ENCODE assay signal across 15 cellular contexts in the genomic region with DNA sequence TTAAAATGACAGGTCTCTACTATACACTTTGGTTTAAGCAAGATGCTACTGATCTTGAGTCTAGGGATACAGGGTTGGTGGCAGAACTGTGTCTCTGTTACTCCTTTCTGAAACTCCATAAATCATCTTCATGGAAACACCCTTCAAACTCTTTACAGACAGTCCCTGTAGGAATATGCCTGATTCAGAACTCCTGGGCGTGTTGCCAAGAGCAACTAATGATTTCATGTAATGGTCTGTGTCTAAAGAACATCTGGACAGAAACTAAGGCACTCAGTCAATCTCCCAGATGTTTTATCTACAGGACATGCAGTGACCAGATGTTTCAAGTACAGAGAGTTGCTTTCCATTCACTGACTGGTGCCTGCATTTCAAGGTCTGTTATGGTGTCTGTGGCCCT.
DNase-seq lines count a peak whose midpoint lies in the region; ATAC-seq, FAIRE-seq and TF ChIP-seq lines count a peak whose summit lies in the region.
"Had no signal": no experiment of that assay in that cellular context is flagged by ENCODE, and none has a peak within 500 bp of the region (broad histone marks: within the 10 kb centered on the region; RNA-seq: fewer than 3 reads in every experiment).

No MANE protein-coding gene starts in this region.

- H4K20me1 ChIP-seq in KMS-11 (ENCODE audit: insufficient read depth) (no peaks in the 10 kb centered on the region), K562 (replicated peaks; ENCODE audit: control insufficient read depth, insufficient read depth, low read length) (no peaks in the 10 kb centered on the region)

- ATAC-seq in K562: peak; percentile 42; the same call in 2 of the 3 replicates
- ATAC-seq in right cardiac atrium: peak; percentile 82 to 84
- ATAC-seq in HG03097 (IDR thresholded peaks at IDR 0.05; ENCODE audit: low FRiP score, unreplicated experiment): no peak
- no peak for ATAC-seq in stimulated activated naive CD8-positive, alpha-beta T cell treated with anti-CD3 and anti-CD28 coated beads, Interleukin-15, amount 100 ng/mL, for 72 hours
- ATAC-seq: GM12878; left colon; natural killer cell treated with Interleukin-12 subunit alpha and Interleukin-12 subunit beta and Interleukin-15 and Interleukin-18, amount 100 ng/mL, for 72 hours had no signal

- no peaks in the 10 kb centered on the region for H3K27me3 ChIP-seq in A673 (replicated peaks; ENCODE audit: insufficient read depth, low read depth, low read length, poor library complexity)
- no peaks in the 10 kb centered on the region for H3K27me3 ChIP-seq in KMS-11 (ENCODE audit: insufficient read depth, low read depth)
- H3K27me3 ChIP-seq in K562 (ENCODE audit: control insufficient read depth in 2 of 2, insufficient read depth in 2 of 2, low read length in 2 of 2): no peaks in the 10 kb centered on the region; a peak in 2 of 5 replicates
- no peaks in the 10 kb centered on the region for H3K27me3 ChIP-seq in right cardiac atrium (ENCODE audit: control insufficient read depth, insufficient read depth)
- H3K27me3 ChIP-seq: spleen had no signal

- no peak for FAIRE-seq in K562 (lab: Jason Lieb, UNC)
- FAIRE-seq: GM12878 had no signal

- H3K4me3 Mint-ChIP-seq in stimulated activated naive CD8-positive, alpha-beta T cell treated with anti-CD3 and anti-CD28 coated beads, Interleukin-15, amount 100 ng/mL, for 72 hours: no peak overlapping the region
- H3K4me3 Mint-ChIP-seq: activated naive CD8-positive, alpha-beta T cell; natural killer cell treated with Interleukin-12 subunit alpha and Interleukin-12 subunit beta and Interleukin-15 and Interleukin-18, amount 100 ng/mL, for 72 hours had no signal

- POLR2A ChIA-PET in A673 (lab: Charles Lee; ENCODE audit: low non-redundant PET) (no interaction called here), K562 (lab: Yijun Ruan, JAX) (interaction anchor here (0.7 kb wide), 1 partner anchor 42 kb away, joined by 3 read pairs; no protein-coding TSS in a partner anchor)

- no peak overlapping the region for H3K27ac ChIP-seq in A673 (ENCODE audit: low read depth, low read length, poor library complexity, severe bottlenecking)
- peak overlapping the region; percentile 78 for H3K27ac ChIP-seq in KMS-11
- no peak overlapping the region for H3K27ac ChIP-seq in K562 (ENCODE audit: extremely low read depth, low read depth, low read length)
- H3K27ac ChIP-seq in right cardiac atrium (ENCODE audit: low read length): no peak overlapping the region
- H3K27ac ChIP-seq: spleen had no signal

- H3K4me2 ChIP-seq in KMS-11 (peak overlapping the region; percentile 45), K562 (ENCODE audit: insufficient read depth, low read length) (no peak overlapping the region)

- TF ChIP-seq POLR2A in K562 (conservative IDR thresholded peaks at IDR 0.05): no peak

- WGBS in K562 (ENCODE audit: insufficient coverage, low coverage, missing lambda C conversion rate): 0% methylated on average over 1 of the region's 1 CpG
- WGBS in right cardiac atrium: 21% methylated on average over 1 of the region's 1 CpG

- no peaks in the 10 kb centered on the region for H3K9me3 Mint-ChIP-seq in stimulated activated naive CD8-positive, alpha-beta T cell treated with anti-CD3 and anti-CD28 coated beads, Interleukin-15, amount 100 ng/mL, for 72 hours
- H3K9me3 Mint-ChIP-seq: natural killer cell treated with Interleukin-12 subunit alpha and Interleukin-12 subunit beta and Interleukin-15 and Interleukin-18, amount 100 ng/mL, for 72 hours had no signal

- no peaks in the 10 kb centered on the region for H3K27me3 Mint-ChIP-seq in stimulated activated naive CD8-positive, alpha-beta T cell treated with anti-CD3 and anti-CD28 coated beads, Interleukin-15, amount 100 ng/mL, for 72 hours
- H3K27me3 Mint-ChIP-seq: activated naive CD8-positive, alpha-beta T cell; natural killer cell treated with Interleukin-12 subunit alpha and Interleukin-12 subunit beta and Interleukin-15 and Interleukin-18, amount 100 ng/mL, for 72 hours had no signal

- H3K9ac ChIP-seq in KMS-11 (no peak overlapping the region; the same call in 1 of the 2 replicates), K562 (ENCODE audit: insufficient read depth in 1 of 2, low read depth in 2 of 2, low read length in 2 of 2) (no peak overlapping the region)

- TF ChIP-seq RAD21 in K562 (CRISPR knock-in tag; conservative IDR thresholded peaks at IDR 0.05 in 1 of 2, IDR thresholded peaks at IDR 0.05 in 1 of 2): no peak

- no peak overlapping the region for H3K27ac Mint-ChIP-seq in stimulated activated naive CD8-positive, alpha-beta T cell treated with anti-CD3 and anti-CD28 coated beads, Interleukin-15, amount 100 ng/mL, for 72 hours
- H3K27ac Mint-ChIP-seq: activated naive CD8-positive, alpha-beta T cell; natural killer cell treated with Interleukin-12 subunit alpha and Interleukin-12 subunit beta and Interleukin-15 and Interleukin-18, amount 100 ng/mL, for 72 hours had no signal

- BruUV-seq in A673 (replicated peaks; lab: Mats Ljungman, UMichigan) (no TSS peak), K562 (replicated peaks; lab: Mats Ljungman, UMichigan) (no TSS peak)

- H3K4me3 ChIP-seq in A673 (ENCODE audit: low read depth, low read length, poor library complexity, severe bottlenecking) (no peak overlapping the region), KMS-11 (IDR thresholded peaks at IDR 0.05; ENCODE audit: insufficient read depth, low read depth, low read length) (no peak overlapping the region), K562 (no peak overlapping the region), right cardiac atrium (ENCODE audit: low read length) (no peak overlapping the region)
- H3K4me3 ChIP-seq: GM12878, spleen had no signal

- H2AFZ ChIP-seq in KMS-11 (ENCODE audit: low read depth) (no peak overlapping the region), K562 (ENCODE audit: low read depth, low read length) (no peak overlapping the region)

- no peak for TF ChIP-seq EP300 in K562 (IDR thresholded peaks at IDR 0.05; ENCODE audit: low read length)

- H3K36me3 ChIP-seq in A673 (ENCODE audit: insufficient read depth, low read length, poor library complexity, severe bottlenecking) (no peaks in the 10 kb centered on the region), KMS-11 (ENCODE audit: insufficient read depth) (no peaks in the 10 kb centered on the region), K562 (ENCODE audit: control insufficient read depth, insufficient read depth, low read length) (no peaks in the 10 kb centered on the region)
- H3K36me3 ChIP-seq: spleen had no signal

- no peak for TF ChIP-seq CTCF in A673 (conservative IDR thresholded peaks at IDR 0.05; ENCODE audit: low read depth, low read length)
- no peak for TF ChIP-seq CTCF in KMS-11 (conservative IDR thresholded peaks at IDR 0.05; ENCODE audit: low read depth, low read length)
- no peak for TF ChIP-seq CTCF in K562 (IDR thresholded peaks at IDR 0.05 in 2 of 3, conservative IDR thresholded peaks at IDR 0.05 in 1 of 3; ENCODE audit: insufficient read depth in 2 of 3, low read depth in 1 of 3, low read length in 3 of 3)

- no peaks in the 10 kb centered on the region for H3K4me1 ChIP-seq in A673 (ENCODE audit: insufficient read depth, low read length, poor library complexity, severe bottlenecking)
- peaks cover 61% of the 10 kb centered on the region for H3K4me1 ChIP-seq in KMS-11 (ENCODE audit: low read depth, poor library complexity, severe bottlenecking)
- no peaks in the 10 kb centered on the region for H3K4me1 ChIP-seq in K562 (replicated peaks in 1 of 2; ENCODE audit: control insufficient read depth in 2 of 2, insufficient read depth in 2 of 2, low read length in 2 of 2)
- H3K4me1 ChIP-seq in right cardiac atrium (ENCODE audit: control insufficient read depth, insufficient read depth, low read length): peaks cover 3% of the 10 kb centered on the region
- H3K4me1 ChIP-seq: spleen had no signal

- H3K79me2 ChIP-seq in KMS-11 (ENCODE audit: insufficient read depth, low read depth) (no peaks in the 10 kb centered on the region), K562 (ENCODE audit: control insufficient read depth, insufficient read depth, low read length) (no peaks in the 10 kb centered on the region)

- H3K9me1 ChIP-seq in K562 (ENCODE audit: control insufficient read depth, insufficient read depth, low read length): peaks cover 4% of the 10 kb centered on the region

- DNase-seq in A673 (ENCODE audit: low spot score) (peak; percentile 39), K562 (ENCODE audit: extremely low read depth in 1 of 4, low spot score in 3 of 4) (peak in 3 of 4 experiments; percentile 7 to 63 (median 15)), right cardiac atrium (peak; percentile 51 to 80 (median 72)), glomerular visceral epithelial cell (ENCODE audit: extremely low spot score) (no peak)
- DNase-seq in activated CD4-positive, alpha-beta T cell treated with anti-CD3 and anti-CD28 coated beads for 4 hours: no peak
- DNase-seq in stimulated activated naive CD8-positive, alpha-beta T cell treated with anti-CD3 and anti-CD28 coated beads, Interleukin-15, amount 100 ng/mL, for 72 hours: no peak
- DNase-seq: DMS53, foreskin melanocyte, spleen had no signal

- in situ Hi-C loops in K562 (cut with MboI): no loop called here

- intact Hi-C loops in A673 (cut with micrococcal nuclease; ENCODE audit: unreplicated experiment): no loop called here
- intact Hi-C loops in K562 (cut with micrococcal nuclease): no loop called here
- intact Hi-C loops in right cardiac atrium (cut with DNase I): no loop called here

- no peaks in the 10 kb centered on the region for H3K9me3 ChIP-seq in A673 (ENCODE audit: low read depth, low read length, poor library complexity, severe bottlenecking)
- H3K9me3 ChIP-seq in K562 (replicated peaks; ENCODE audit: control insufficient read depth, insufficient read depth, low read depth, low read length): no peaks in the 10 kb centered on the region
- H3K9me3 ChIP-seq in right cardiac atrium (ENCODE audit: control insufficient read depth, low read length): no peaks in the 10 kb centered on the region
- H3K9me3 ChIP-seq: spleen had no signal

- no peaks in the 10 kb centered on the region for H3K4me1 Mint-ChIP-seq in stimulated activated naive CD8-positive, alpha-beta T cell treated with anti-CD3 and anti-CD28 coated beads, Interleukin-15, amount 100 ng/mL, for 72 hours

- CTCF ChIA-PET in A673 (lab: Charles Lee): no interaction called here
- CTCF ChIA-PET in K562 (lab: Yijun Ruan, JAX; ENCODE audit: low intra/inter-chr PET ratio): no interaction called here

TF ChIP-seq in K562, 482 proteins besides CTCF, POLR2A, EP300 and RAD21 (continues in another document):
- TF ChIP-seq MEIS2 (IDR thresholded peaks at IDR 0.05; ENCODE audit: partially characterized antibody) (peak; percentile 89), PTBP1 (IDR thresholded peaks at IDR 0.05; ENCODE audit: low read depth, low read length) (no peak), TAL1 (IDR thresholded peaks at IDR 0.05) (peak; percentile 54; the same call in 1 of the 2 replicates), ARID1B (IDR thresholded peaks at IDR 0.05) (peak; percentile 18; the same call in 1 of the 2 replicates)

Comparison
In these comparisons a context has a peak if more than half of its experiments do, and no peak if none do; other contexts are left out.
1. DNase-seq: peak in A673 (single experiment), K562 (3 of 4) and right cardiac atrium (3 of 3); none in glomerular visceral epithelial cell (single experiment), activated CD4-positive, alpha-beta T cell treated with anti-CD3 and anti-CD28 coated beads for 4 hours (0 of 2) and stimulated activated naive CD8-positive, alpha-beta T cell treated with anti-CD3 and anti-CD28 coated beads, Interleukin-15, amount 100 ng/mL, for 72 hours (0 of 2).
2. ATAC-seq: peak in K562 (single experiment) and right cardiac atrium (2 of 2); none in HG03097 (single experiment) and stimulated activated naive CD8-positive, alpha-beta T cell treated with anti-CD3 and anti-CD28 coated beads, Interleukin-15, amount 100 ng/mL, for 72 hours (single experiment).